9 cellular contexts compared by ENCODE assay signal in genomic region chr2:217142649-217143266, GRCh38.
DNase-seq lines count a peak whose midpoint lies in the region; ATAC-seq and TF ChIP-seq lines count a peak whose summit lies in the region.
"Had no signal": no experiment of that assay in that cellular context is flagged by ENCODE, and none has a peak within 500 bp of the region (broad histone marks: within the 10 kb centered on the region; RNA-seq: fewer than 3 reads in every experiment).

No MANE protein-coding gene starts in this region.

- ATAC-seq in mucosa of descending colon (no peak), GM19452 (IDR thresholded peaks at IDR 0.05; ENCODE audit: unreplicated experiment) (no peak), HG02798 (IDR thresholded peaks at IDR 0.05; ENCODE audit: poor library complexity, unreplicated experiment) (no peak)
- ATAC-seq: left ventricle myocardium superior had no signal

- peak; percentile 4 for DNase-seq in NCI-H345 (lab: John Stamatoyannopoulos, UW)
- DNase-seq in NCI-H345 treated with DMSO at 0.1 percent for 48 hours (lab: John Stamatoyannopoulos, UW; ENCODE audit: unreplicated experiment) = no peak
- DNase-seq in HuH-7.5 (ENCODE audit: low spot score) = peak; percentile 7
- DNase-seq in activated CD4-positive, alpha-beta T cell treated with anti-CD3 and anti-CD28 coated beads, Interleukin-2, amount 50 U/mL, for 48 hours = peak; percentile 31 to 49
- peak in 2 of 3 donors; percentile 33 to 42 for DNase-seq in mucosa of descending colon
- DNase-seq in NCI-H146 (lab: John Stamatoyannopoulos, UW) = no peak
- DNase-seq: left ventricle myocardium superior had no signal

- H3K4me3 ChIP-seq in mucosa of descending colon = no peak overlapping the region

- H3K9me3 ChIP-seq in mucosa of descending colon = peaks cover 14% of the 10 kb centered on the region

- TF ChIP-seq CTCF in mucosa of descending colon (IDR thresholded peaks at IDR 0.05) = no peak

- intact Hi-C loops in mucosa of descending colon (cut with DNase I, micrococcal nuclease) = no loop called here

- no peaks in the 10 kb centered on the region for H3K4me1 ChIP-seq in mucosa of descending colon (ENCODE audit: low read depth)

- H3K36me3 ChIP-seq in mucosa of descending colon (ENCODE audit: low read depth) = no peaks in the 10 kb centered on the region

Comparison
In these comparisons a context has a peak if more than half of its experiments do, and no peak if none do; other contexts are left out.
1. DNase-seq: peak in NCI-H345 (single experiment), HuH-7.5 (single experiment), activated CD4-positive, alpha-beta T cell treated with anti-CD3 and anti-CD28 coated beads, Interleukin-2, amount 50 U/mL, for 48 hours (2 of 2) and mucosa of descending colon (2 of 3); none in NCI-H345 treated with DMSO at 0.1 percent for 48 hours (single experiment) and NCI-H146 (single experiment).